25 cellular contexts compared by ENCODE assay signal in genomic region chr4:75752637-75753036, GRCh38. TPM values are rescaled to one million over a fixed set of nuclear protein-coding genes. Genes with fewer than 3 reads are reported as not detected.
DNase-seq lines count a peak whose midpoint lies in the region; ATAC-seq, FAIRE-seq and TF ChIP-seq lines count a peak whose summit lies in the region.
"Had no signal": no experiment of that assay in that cellular context is flagged by ENCODE, and none has a peak within 500 bp of the region (broad histone marks: within the 10 kb centered on the region; RNA-seq: fewer than 3 reads in every experiment).

No MANE protein-coding gene starts in this region.

- TF ChIP-seq CTCF in LNCaP clone FGC (IDR thresholded peaks at IDR 0.05; ENCODE audit: control insufficient read depth, extremely low read depth, insufficient read depth) (no peak), endothelial cell of umbilical vein (IDR thresholded peaks at IDR 0.05; ENCODE audit: extremely low read depth in 1 of 2, insufficient read depth in 1 of 2, low read depth in 1 of 2, low read length in 2 of 2) (no peak), gastrocnemius medialis (IDR thresholded peaks at IDR 0.05 in 4 of 5, conservative IDR thresholded peaks at IDR 0.05 in 1 of 5) (no peak), lower leg skin (IDR thresholded peaks at IDR 0.05) (no peak)

- ATAC-seq in gastrocnemius medialis (no peak), HG03354 (IDR thresholded peaks at IDR 0.05; ENCODE audit: poor library complexity, severe bottlenecking, unreplicated experiment) (no peak), HG02642 (IDR thresholded peaks at IDR 0.05; ENCODE audit: poor library complexity, unreplicated experiment) (no peak)
- ATAC-seq: CD8-positive, alpha-beta T cell had no signal

- peak; percentile 40 for DNase-seq in activated CD4-positive, alpha-beta T cell treated with anti-CD3 and anti-CD28 coated beads, Interleukin-2, amount 10 ng/mL, durations not matched to agents 24 days and 14 days
- no peak for DNase-seq in activated CD4-positive, alpha-beta T cell treated with anti-CD3 and anti-CD28 coated beads, Interleukin-2, amount 10 ng/mL, durations not matched to agents 7 days and 5 days
- DNase-seq in LNCaP clone FGC (ENCODE audit: low read depth) (peak; percentile 74), endothelial cell of umbilical vein (ENCODE audit: low read depth, low spot score) (no peak), gastrocnemius medialis (no peak), lower leg skin (ENCODE audit: low spot score in 2 of 2) (no peak)
- DNase-seq: Caco-2; CD4-positive, CD25-positive, alpha-beta regulatory T cell; CD8-positive, alpha-beta T cell; DMS153; DND-41; GM23248; H7; HCEC 1CT; HFFc6 had no signal

- H2AFZ ChIP-seq in endothelial cell of umbilical vein (ENCODE audit: low read depth, low read length) = no peak overlapping the region
- H2AFZ ChIP-seq: GM23248 had no signal

- peaks cover 10% of the 10 kb centered on the region for H3K9me3 Mint-ChIP-seq in activated CD4-positive, alpha-beta T cell treated with anti-CD3 and anti-CD28 coated beads, Interleukin-2, amount 10 ng/mL, durations not matched to agents 24 days and 14 days
- peaks cover 3% of the 10 kb centered on the region for H3K9me3 Mint-ChIP-seq in activated CD4-positive, alpha-beta T cell treated with anti-CD3 and anti-CD28 coated beads, Interleukin-2, amount 10 ng/mL, durations not matched to agents 7 days and 5 days
- H3K9me3 Mint-ChIP-seq: CD4-positive, CD25-positive, alpha-beta regulatory T cell; CD8-positive, alpha-beta T cell; HFFc6 had no signal

- TSS peak; percentile 8 for BruUV-seq in endothelial cell of umbilical vein (replicated peaks; lab: Mats Ljungman, UMichigan)

- peaks cover 34% of the 10 kb centered on the region for H3K36me3 Mint-ChIP-seq in activated CD4-positive, alpha-beta T cell treated with anti-CD3 and anti-CD28 coated beads, Interleukin-2, amount 10 ng/mL, durations not matched to agents 24 days and 14 days (ENCODE audit: low read depth)
- peaks cover 31% of the 10 kb centered on the region for H3K36me3 Mint-ChIP-seq in activated CD4-positive, alpha-beta T cell treated with anti-CD3 and anti-CD28 coated beads, Interleukin-2, amount 10 ng/mL, durations not matched to agents 7 days and 5 days (ENCODE audit: low read depth)

- no peak overlapping the region for H3K4me2 ChIP-seq in endothelial cell of umbilical vein (ENCODE audit: insufficient read depth, low read length)
- H3K4me2 ChIP-seq: BLaER1 had no signal

- H3K9me3 ChIP-seq in endothelial cell of umbilical vein (replicated peaks; ENCODE audit: control insufficient read depth, insufficient read depth, low read length) = no peaks in the 10 kb centered on the region
- no peaks in the 10 kb centered on the region for H3K9me3 ChIP-seq in gastrocnemius medialis
- H3K9me3 ChIP-seq: Caco-2 had no signal

- H3K79me2 ChIP-seq in endothelial cell of umbilical vein (ENCODE audit: control insufficient read depth, insufficient read depth, low read length) = peaks cover 7% of the 10 kb centered on the region

- H3K27ac Mint-ChIP-seq in activated CD4-positive, alpha-beta T cell treated with anti-CD3 and anti-CD28 coated beads, Interleukin-2, amount 10 ng/mL, durations not matched to agents 24 days and 14 days = no peak overlapping the region
- H3K27ac Mint-ChIP-seq in activated CD4-positive, alpha-beta T cell treated with anti-CD3 and anti-CD28 coated beads, Interleukin-2, amount 10 ng/mL, durations not matched to agents 7 days and 5 days = no peak overlapping the region
- H3K27ac Mint-ChIP-seq: B cell; CD4-positive, CD25-positive, alpha-beta regulatory T cell; CD8-positive, alpha-beta T cell; HFFc6 had no signal

- no peaks in the 10 kb centered on the region for H3K27me3 Mint-ChIP-seq in activated CD4-positive, alpha-beta T cell treated with anti-CD3 and anti-CD28 coated beads, Interleukin-2, amount 10 ng/mL, durations not matched to agents 24 days and 14 days
- no peaks in the 10 kb centered on the region for H3K27me3 Mint-ChIP-seq in activated CD4-positive, alpha-beta T cell treated with anti-CD3 and anti-CD28 coated beads, Interleukin-2, amount 10 ng/mL, durations not matched to agents 7 days and 5 days
- H3K27me3 Mint-ChIP-seq: B cell; CD4-positive, CD25-positive, alpha-beta regulatory T cell had no signal

- H3K4me3 Mint-ChIP-seq in activated CD4-positive, alpha-beta T cell treated with anti-CD3 and anti-CD28 coated beads, Interleukin-2, amount 10 ng/mL, durations not matched to agents 24 days and 14 days = no peak overlapping the region
- H3K4me3 Mint-ChIP-seq in activated CD4-positive, alpha-beta T cell treated with anti-CD3 and anti-CD28 coated beads, Interleukin-2, amount 10 ng/mL, durations not matched to agents 7 days and 5 days = no peak overlapping the region
- H3K4me3 Mint-ChIP-seq: B cell; CD4-positive, CD25-positive, alpha-beta regulatory T cell; CD8-positive, alpha-beta T cell; HFFc6 had no signal

- no peak overlapping the region for H3K9ac ChIP-seq in endothelial cell of umbilical vein (replicated peaks; ENCODE audit: extremely low read depth, insufficient read depth, low read length)
- H3K9ac ChIP-seq: BLaER1, GM23248 had no signal

- H3K9me1 ChIP-seq in endothelial cell of umbilical vein (replicated peaks; ENCODE audit: control insufficient read depth, extremely low read depth, insufficient read depth, low read length) = no peaks in the 10 kb centered on the region

- H3K4me1 Mint-ChIP-seq in activated CD4-positive, alpha-beta T cell treated with anti-CD3 and anti-CD28 coated beads, Interleukin-2, amount 10 ng/mL, durations not matched to agents 24 days and 14 days = peaks cover 6% of the 10 kb centered on the region
- H3K4me1 Mint-ChIP-seq in activated CD4-positive, alpha-beta T cell treated with anti-CD3 and anti-CD28 coated beads, Interleukin-2, amount 10 ng/mL, durations not matched to agents 7 days and 5 days = peaks cover 2% of the 10 kb centered on the region

- H3K27me3 ChIP-seq in endothelial cell of umbilical vein (ENCODE audit: control insufficient read depth in 2 of 2, insufficient read depth in 2 of 2, low read length in 2 of 2) = no peaks in the 10 kb centered on the region
- no peaks in the 10 kb centered on the region for H3K27me3 ChIP-seq in gastrocnemius medialis
- H3K27me3 ChIP-seq: BLaER1 had no signal

- H3K27ac ChIP-seq in endothelial cell of umbilical vein (ENCODE audit: insufficient read depth, low read depth, low read length) = no peak overlapping the region
- H3K27ac ChIP-seq in gastrocnemius medialis = peak overlapping the region in 3 of 4 donors; percentile 18 to 66 (median 62)
- H3K27ac ChIP-seq: 22Rv1, BLaER1, C4-2B, GM23248 had no signal

- intact Hi-C loops in activated CD4-positive, alpha-beta T cell treated with anti-CD3 and anti-CD28 coated beads, Interleukin-2, amount 10 ng/mL, durations not matched to agents 24 days and 14 days (cut with micrococcal nuclease) = no loop called here
- intact Hi-C loops in endothelial cell of umbilical vein (cut with micrococcal nuclease) (no loop called here), gastrocnemius medialis (cut with DNase I; ENCODE audit: low total_unique reads) (no loop called here), lower leg skin (cut with DNase I; ENCODE audit: low total_unique reads) (no loop called here)

- H3K4me1 ChIP-seq in endothelial cell of umbilical vein (ENCODE audit: control insufficient read depth, extremely low read depth, insufficient read depth, low read length) = no peaks in the 10 kb centered on the region
- H3K4me1 ChIP-seq in gastrocnemius medialis = peaks cover 0 to 3% of the 10 kb centered on the region in 2 donors

- WGBS in lower leg skin, 2 donors = 97% methylated on average over 7 of the region's 7 CpGs

- CTCF ChIA-PET in activated CD4-positive, alpha-beta T cell treated with anti-CD3 and anti-CD28 coated beads, Interleukin-2, amount 10 ng/mL, durations not matched to agents 7 days and 5 days (lab: Charles Lee) = interaction anchor here (1.2 kb wide), 1 partner anchor 13 kb away, joined by 5 read pairs; no protein-coding TSS in a partner anchor
- CTCF ChIA-PET in endothelial cell of umbilical vein (lab: Charles Lee) = interaction anchor here (1.4 kb wide), 1 partner anchor 29 kb away, joined by 5 read pairs; the partner anchor contains the start of gene USO1

- peaks cover 6 to 7% of the 10 kb centered on the region in 2 experiments for H3K36me3 ChIP-seq in endothelial cell of umbilical vein (ENCODE audit: control insufficient read depth in 2 of 2, extremely low read depth in 1 of 2, insufficient read depth in 2 of 2, low read length in 2 of 2)
- peaks cover 0 to 36% of the 10 kb centered on the region in 2 donors for H3K36me3 ChIP-seq in gastrocnemius medialis

- no peaks in the 10 kb centered on the region for H4K20me1 ChIP-seq in endothelial cell of umbilical vein (replicated peaks; ENCODE audit: control insufficient read depth, extremely low read depth, insufficient read depth, low read length)
- H4K20me1 ChIP-seq: BLaER1 had no signal

- dilution Hi-C loops in endothelial cell of umbilical vein (cut with MboI; ENCODE audit: extremely low pct_ligation_motif_present, low sequenced_read_pairs) = no loop called here

- no peak for FAIRE-seq in endothelial cell of umbilical vein (lab: Jason Lieb, UNC)
- FAIRE-seq: A204.1, G401.6, GM12892, H1 had no signal

- H3K4me3 ChIP-seq in LNCaP clone FGC (ENCODE audit: low read depth, low read length) = no peak overlapping the region
- no peak overlapping the region for H3K4me3 ChIP-seq in endothelial cell of umbilical vein (replicated peaks in 1 of 3; ENCODE audit: insufficient read depth in 1 of 3, low read depth in 1 of 3, low read length in 3 of 3)
- no peak overlapping the region for H3K4me3 ChIP-seq in gastrocnemius medialis
- no peak overlapping the region for H3K4me3 ChIP-seq in lower leg skin (ENCODE audit: low read depth, poor library complexity, severe bottlenecking)
- H3K4me3 ChIP-seq: BLaER1, GM23248 had no signal

- TF ChIP-seq POLR2A in endothelial cell of umbilical vein (IDR thresholded peaks at IDR 0.05; ENCODE audit: low read depth, low read length) = no peak
- no peak for TF ChIP-seq POLR2A in gastrocnemius medialis (IDR thresholded peaks at IDR 0.05)
- TF ChIP-seq POLR2A in lower leg skin (IDR thresholded peaks at IDR 0.05) = no peak

- in situ Hi-C loops in gastrocnemius medialis (cut with MboI; ENCODE audit: low sequenced_read_pairs in 4 of 4) = loop anchor here in 1 of 4 donors (25.0 kb wide), 1 partner anchor 90 kb away; the partner anchor contains the start of gene G3BP2

- POLR2A ChIA-PET in activated CD4-positive, alpha-beta T cell treated with anti-CD3 and anti-CD28 coated beads, Interleukin-2, amount 10 ng/mL, durations not matched to agents 7 days and 5 days (lab: Charles Lee) = no interaction called here
- POLR2A ChIA-PET in endothelial cell of umbilical vein (lab: Charles Lee) = interaction anchor here (0.7 kb wide), 1 partner anchor 79 kb away, joined by 3 read pairs; no protein-coding TSS in a partner anchor

RNA-seq across cellular contexts. Expression of gene USO1, which starts 28.3 kb away (rescaled TPM):
- total RNA-seq in activated CD4-positive, alpha-beta T cell treated with anti-CD3 and anti-CD28 coated beads, Interleukin-2, amount 10 ng/mL, durations not matched to agents 24 days and 14 days = 42.8 and 44.0 TPM in 2 replicates
- total RNA-seq in activated CD4-positive, alpha-beta T cell treated with anti-CD3 and anti-CD28 coated beads, Interleukin-2, amount 10 ng/mL, durations not matched to agents 7 days and 5 days = 10 to 100 TPM; 38.9 to 43.5 TPM
- 60.2 and 66.0 TPM in 2 replicates for total RNA-seq in endothelial cell of umbilical vein
- 24.4 and 29.1 TPM in 2 replicates for polyA plus RNA-seq in endothelial cell of umbilical vein
- polyA plus RNA-seq in endothelial cell of umbilical vein (2011; cell fraction: cytosol; rRNA removed) = 33.9 and 37.3 TPM in 2 replicates
- polyA plus RNA-seq in endothelial cell of umbilical vein (2011; cell fraction: nucleus; rRNA removed) = 42.4 and 56.8 TPM in 2 replicates
- 46.6 and 56.1 TPM in 2 replicates for polyA plus RNA-seq in endothelial cell of umbilical vein (2012)
- polyA minus RNA-seq in endothelial cell of umbilical vein = 44.6 and 46.5 TPM in 2 replicates
- polyA minus RNA-seq in endothelial cell of umbilical vein (2011; cell fraction: cytosol; rRNA and poly(A)+ RNA removed) = 16.1 TPM
- polyA minus RNA-seq in endothelial cell of umbilical vein (2011; cell fraction: nucleus; rRNA and poly(A)+ RNA removed) = 30.4 and 44.7 TPM in 2 replicates
- 100 to 1,000 TPM; 213 to 328 (median 254) TPM for total RNA-seq in gastrocnemius medialis
- total RNA-seq in lower leg skin = 10 to 100 TPM; 52.9 to 59.1 (median 57.6) TPM

Comparison
In these comparisons a context has a peak if more than half of its experiments do, and no peak if none do; other contexts are left out.
1. DNase-seq: peak in activated CD4-positive, alpha-beta T cell treated with anti-CD3 and anti-CD28 coated beads, Interleukin-2, amount 10 ng/mL, durations not matched to agents 24 days and 14 days (single experiment) and LNCaP clone FGC (single experiment); none in activated CD4-positive, alpha-beta T cell treated with anti-CD3 and anti-CD28 coated beads, Interleukin-2, amount 10 ng/mL, durations not matched to agents 7 days and 5 days (single experiment), endothelial cell of umbilical vein (single experiment), gastrocnemius medialis (0 of 2) and lower leg skin (0 of 2).